In the genomic region with DNA sequence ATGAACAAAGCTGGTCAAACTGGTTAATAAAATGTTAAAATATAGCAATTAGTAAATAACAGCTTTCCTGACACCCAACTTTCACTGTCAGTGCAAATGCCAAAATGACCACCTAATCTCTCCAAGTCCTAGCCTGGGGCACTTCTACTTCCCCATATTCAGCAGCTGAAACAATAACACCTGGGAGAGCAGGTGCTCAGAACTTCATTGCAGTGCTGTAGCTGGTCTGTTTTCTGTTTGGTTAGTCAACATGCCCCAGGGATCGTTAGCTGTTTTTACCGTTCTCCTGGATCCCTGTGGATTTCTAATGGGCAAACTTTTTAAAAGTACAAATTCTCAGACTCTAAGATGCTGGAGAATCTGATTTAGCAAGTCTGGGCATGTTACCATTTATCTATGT, we compare ENCODE assay signal across 28 cellular contexts.
DNase-seq lines count a peak whose midpoint lies in the region; ATAC-seq, FAIRE-seq and TF ChIP-seq lines count a peak whose summit lies in the region.
"Had no signal": no experiment of that assay in that cellular context is flagged by ENCODE, and none has a peak within 500 bp of the region (broad histone marks: within the 10 kb centered on the region; RNA-seq: fewer than 3 reads in every experiment).

No MANE protein-coding gene starts in this region.

- H4K91ac ChIP-seq in trophoblast cell (ENCODE audit: low read depth, low read length), result no peak overlapping the region

- H3K4me3 ChIP-seq in bronchial epithelial cell (ENCODE audit: low read depth, low read length) (no peak overlapping the region), trophoblast cell (ENCODE audit: low read depth, low read length) (no peak overlapping the region)
- H3K4me3 ChIP-seq: gastroesophageal sphincter, GM12878, hepatocyte, left ventricle myocardium inferior, SJCRH30 had no signal

- H3K18ac ChIP-seq in trophoblast cell (ENCODE audit: low read length), result no peak overlapping the region

- FAIRE-seq in bronchial epithelial cell (lab: Jason Lieb, UNC), result no peak
- FAIRE-seq: endometrium, GM12878, RCC 7860, TTC549 had no signal

- H3K4me1 ChIP-seq in trophoblast cell (ENCODE audit: control insufficient read depth in 1 of 2, insufficient read depth in 2 of 2, low read length in 2 of 2), result no peaks in the 10 kb centered on the region
- H3K4me1 ChIP-seq: gastroesophageal sphincter, left ventricle myocardium inferior, SJCRH30 had no signal

- no peak for ATAC-seq in GM21737 (IDR thresholded peaks at IDR 0.05; ENCODE audit: unreplicated experiment)
- ATAC-seq in left lobe of liver, result no peak
- ATAC-seq: activated CD4-positive, CD25-positive, alpha-beta regulatory T cell treated with anti-CD3 and anti-CD28 coated beads, Interleukin-2, amount 50 U/mL, for 24 hours; activated CD8-positive, alpha-beta T cell treated with anti-CD3 and anti-CD28 coated beads for 36 hours; gastroesophageal sphincter; GM12878; T-cell had no signal

- no peaks in the 10 kb centered on the region for H3K79me2 ChIP-seq in trophoblast cell (ENCODE audit: control insufficient read depth, insufficient read depth, low read length, poor library complexity)
- H3K79me2 ChIP-seq: hepatocyte had no signal

- H3K27ac ChIP-seq in trophoblast cell (ENCODE audit: low read depth, low read length), result no peak overlapping the region
- H3K27ac ChIP-seq: gastroesophageal sphincter, hepatocyte, left ventricle myocardium inferior, SJCRH30 had no signal

- no peak overlapping the region for H2BK120ac ChIP-seq in trophoblast cell (ENCODE audit: insufficient read depth, low read length, poor library complexity)

- no peak overlapping the region for H2BK12ac ChIP-seq in trophoblast cell (ENCODE audit: low read length)

- no peak overlapping the region for H2BK5ac ChIP-seq in trophoblast cell (ENCODE audit: low read depth, low read length, poor library complexity)

- no peak overlapping the region for H3K4ac ChIP-seq in trophoblast cell (ENCODE audit: low read depth, low read length)

- H2AK5ac ChIP-seq in trophoblast cell (ENCODE audit: low read length), result no peak overlapping the region

- no peak overlapping the region for H3K14ac ChIP-seq in trophoblast cell (ENCODE audit: low read length)

- H2AFZ ChIP-seq in trophoblast cell (ENCODE audit: insufficient read depth, low read length, poor library complexity), result no peak overlapping the region
- H2AFZ ChIP-seq: hepatocyte had no signal

- no peak overlapping the region for H4K12ac ChIP-seq in trophoblast cell (ENCODE audit: low read depth, low read length)

- DNase-seq in NCI-H1105 (lab: John Stamatoyannopoulos, UW) (peak; percentile 9), NCI-H1105 treated with DMSO at 0.1 percent for 48 hours (lab: John Stamatoyannopoulos, UW) (no peak), NCI-H345 (lab: John Stamatoyannopoulos, UW) (peak; percentile 51), bronchial epithelial cell (ENCODE audit: low read depth) (peak; percentile 55), trophoblast cell (peak; percentile 18 to 47), left lobe of liver (ENCODE audit: low spot score) (no peak), hypothalamus (lab: John Stamatoyannopoulos, UW) (no peak)
- DNase-seq: 8988T; activated CD8-positive, alpha-beta T cell treated with anti-CD3 and anti-CD28 coated beads for 36 hours; activated gamma-delta T cell; IMR-90; left ventricle myocardium inferior; naive B cell; NCI-H1092 treated with DMSO at 0.1 percent for 48 hours; NCI-H2081 treated with DMSO at 0.1 percent for 48 hours; NCI-H510A; SJCRH30; stimulated activated CD4-positive, alpha-beta T cell treated with anti-CD3 and anti-CD28 coated beads, Interleukin-15, amount 100 ng/mL, for 24 hours; stimulated activated naive CD4-positive, alpha-beta T cell; T-cell had no signal

- H3K79me1 ChIP-seq in trophoblast cell (ENCODE audit: low read length), result no peaks in the 10 kb centered on the region

- H4K8ac ChIP-seq in trophoblast cell (ENCODE audit: low read depth, low read length), result no peak overlapping the region

- H3K23ac ChIP-seq in trophoblast cell (ENCODE audit: low read length), result no peak overlapping the region

- WGBS in trophoblast cell (ENCODE audit: extremely low coverage, insufficient coverage, insufficient read length), result no CpG with 5 or more reads among the region's 2 CpGs

- H3K36me3 ChIP-seq in bronchial epithelial cell (ENCODE audit: control insufficient read depth, insufficient read depth, low read length), result no peaks in the 10 kb centered on the region
- H3K36me3 ChIP-seq in trophoblast cell (ENCODE audit: control insufficient read depth in 1 of 2, insufficient read depth in 2 of 2, low read length in 2 of 2), result no peaks in the 10 kb centered on the region
- H3K36me3 ChIP-seq: gastroesophageal sphincter, left ventricle myocardium inferior, SJCRH30 had no signal

- TF ChIP-seq CTCF in bronchial epithelial cell (IDR thresholded peaks at IDR 0.05; ENCODE audit: insufficient read depth, low read length, severe bottlenecking), result no peak

- H3K4me2 ChIP-seq in trophoblast cell (ENCODE audit: low read length), result no peak overlapping the region
- H3K4me2 ChIP-seq: hepatocyte had no signal

- no peaks in the 10 kb centered on the region for H3K27me3 ChIP-seq in bronchial epithelial cell (ENCODE audit: control insufficient read depth, insufficient read depth, low read length)
- H3K27me3 ChIP-seq in trophoblast cell (ENCODE audit: insufficient read depth, low read length), result no peaks in the 10 kb centered on the region
- H3K27me3 ChIP-seq: gastroesophageal sphincter, hepatocyte, SJCRH30 had no signal

- H3K9ac ChIP-seq in trophoblast cell (ENCODE audit: low read length), result no peak overlapping the region

- H3K9me3 ChIP-seq in trophoblast cell (ENCODE audit: insufficient read depth, low read depth, low read length), result peaks cover 6% of the 10 kb centered on the region
- H3K9me3 ChIP-seq: gastroesophageal sphincter, left ventricle myocardium inferior, SJCRH30 had no signal

Comparison
In these comparisons a context has a peak if more than half of its experiments do, and no peak if none do; other contexts are left out.
1. DNase-seq: peak in NCI-H1105 (single experiment), NCI-H345 (single experiment), bronchial epithelial cell (single experiment) and trophoblast cell (2 of 2); none in NCI-H1105 treated with DMSO at 0.1 percent for 48 hours (single experiment), left lobe of liver (single experiment) and hypothalamus (0 of 51).